In genomic region chr1:53483656-53484055, GRCh38 we compare ENCODE assay signal across 38 cellular contexts. TPM values are rescaled to one million over a fixed set of nuclear protein-coding genes. Genes with fewer than 3 reads are reported as not detected.
"Had no signal": no experiment of that assay in that cellular context is flagged by ENCODE, and none has a peak within 500 bp of the region (broad histone marks: within the 10 kb centered on the region; RNA-seq: fewer than 3 reads in every experiment).

No MANE protein-coding gene starts in this region.

- H3K4me1 Mint-ChIP-seq: activated naive CD8-positive, alpha-beta T cell treated with anti-CD3 and anti-CD28 coated beads for 36 hours; activated naive CD8-positive, alpha-beta T cell treated with anti-CD3 and anti-CD28 coated beads, Interleukin-2, amount 50 U/mL, for 24 hours; activated T-helper 17 cell treated with anti-CD3 and anti-CD28 coated beads, Interleukin-2, amount 50 U/mL, for 72 hours; central memory CD8-positive, alpha-beta T cell had no signal

- H3K9me3 Mint-ChIP-seq: activated B cell treated with CpG ODN at 0.5 μM for 24 hours; activated CD8-positive, alpha-beta T cell treated with anti-CD3 and anti-CD28 coated beads for 36 hours; activated naive CD4-positive, alpha-beta T cell treated with anti-CD3 and anti-CD28 coated beads for 36 hours; activated naive CD4-positive, alpha-beta T cell treated with anti-CD3 and anti-CD28 coated beads, Interleukin-2, amount 50 U/mL, for 24 hours; activated naive CD8-positive, alpha-beta T cell treated with anti-CD3 and anti-CD28 coated beads for 36 hours; activated naive CD8-positive, alpha-beta T cell treated with anti-CD3 and anti-CD28 coated beads, Interleukin-2, amount 50 U/mL, for 24 hours; activated T-cell treated with anti-CD3 and anti-CD28 coated beads, Interleukin-2, amount 50 U/mL, for 4 hours; activated T-helper 17 cell treated with anti-CD3 and anti-CD28 coated beads, Interleukin-2, amount 50 U/mL, for 72 hours; central memory CD8-positive, alpha-beta T cell; effector memory CD8-positive, alpha-beta T cell; T-cell; T-helper 1 cell treated with Interleukin-12 subunit alpha and Interleukin-12 subunit beta and Interleukin-4 antibody, amounts not matched to agents 30 μg/mL and 1 μg/mL, for 36 hours; T-helper 2 cell treated with Interferon-gamma antibody and Interleukin-4, amounts not matched to agents 5 μg/mL and 100 μg/mL, for 36 hours had no signal

- DNase-seq: activated B cell treated with CpG ODN at 0.5 μM for 24 hours; activated CD4-positive, alpha-beta T cell treated with anti-CD3 and anti-CD28 coated beads for 48 hours; activated CD4-positive, alpha-beta T cell treated with anti-CD3 and anti-CD28 coated beads, Interleukin-2, amount 50 U/mL, for 1 hour; activated CD4-positive, alpha-beta T cell treated with anti-CD3 and anti-CD28 coated beads, Interleukin-2, amount 50 U/mL, for 48 hours; activated CD8-positive, alpha-beta memory T cell treated with anti-CD3 and anti-CD28 coated beads for 24 hours; activated CD8-positive, alpha-beta T cell treated with anti-CD3 and anti-CD28 coated beads for 36 hours; activated effector memory CD4-positive, alpha-beta T cell treated with Interleukin-2 at 50 U/mL for 16 hours; activated gamma-delta T cell treated with Interleukin-2 at 50 U/mL for 16 hours; activated naive CD4-positive, alpha-beta T cell treated with anti-CD3 and anti-CD28 coated beads for 36 hours; activated naive CD8-positive, alpha-beta T cell treated with anti-CD3 and anti-CD28 coated beads for 36 hours; activated naive CD8-positive, alpha-beta T cell treated with anti-CD3 and anti-CD28 coated beads, Interleukin-2, amount 50 U/mL, for 24 hours; activated T-cell treated with anti-CD3 and anti-CD28 coated beads, Interleukin-2, amount 50 U/mL, for 4 hours; adrenal gland; amygdala; brain microvascular endothelial cell; cortex of kidney; dermis blood vessel endothelial cell; effector CD4-positive, alpha-beta T cell; effector memory CD8-positive, alpha-beta T cell; erythroblast; foreskin keratinocyte; gastrocnemius medialis; glutamatergic neuron; heart left ventricle; T-cell; T1000; WERI-Rb-1 had no signal

- H3K4me3 ChIP-seq: adrenal gland, ascending aorta, esophagus muscularis mucosa, gastrocnemius medialis, heart left ventricle had no signal

- H3K4me1 ChIP-seq: adrenal gland, ascending aorta, foreskin keratinocyte, gastrocnemius medialis had no signal

- H3K27ac ChIP-seq: adrenal gland, ascending aorta, brain microvascular endothelial cell, esophagus muscularis mucosa, foreskin keratinocyte, gastrocnemius medialis, heart left ventricle, WERI-Rb-1 had no signal

- H3K27ac Mint-ChIP-seq: activated B cell treated with CpG ODN at 0.5 μM for 24 hours; activated CD8-positive, alpha-beta T cell treated with anti-CD3 and anti-CD28 coated beads for 36 hours; activated naive CD4-positive, alpha-beta T cell treated with anti-CD3 and anti-CD28 coated beads for 36 hours; activated naive CD4-positive, alpha-beta T cell treated with anti-CD3 and anti-CD28 coated beads, Interleukin-2, amount 50 U/mL, for 24 hours; activated naive CD8-positive, alpha-beta T cell treated with anti-CD3 and anti-CD28 coated beads for 36 hours; activated naive CD8-positive, alpha-beta T cell treated with anti-CD3 and anti-CD28 coated beads, Interleukin-2, amount 50 U/mL, for 24 hours; activated T-helper 17 cell treated with anti-CD3 and anti-CD28 coated beads, Interleukin-2, amount 50 U/mL, for 72 hours; effector memory CD8-positive, alpha-beta T cell; T-cell; T-helper 1 cell treated with Interleukin-12 subunit alpha and Interleukin-12 subunit beta and Interleukin-4 antibody, amounts not matched to agents 30 μg/mL and 1 μg/mL, for 36 hours; T-helper 2 cell treated with Interferon-gamma antibody and Interleukin-4, amounts not matched to agents 5 μg/mL and 100 μg/mL, for 36 hours had no signal

- H3K9me3 ChIP-seq: adrenal gland, ascending aorta, esophagus muscularis mucosa, gastrocnemius medialis, heart left ventricle had no signal

- H3K36me3 ChIP-seq: adrenal gland, ascending aorta, brain microvascular endothelial cell, esophagus muscularis mucosa, gastrocnemius medialis, heart left ventricle, WERI-Rb-1 had no signal

- ATAC-seq: activated CD4-positive, CD25-positive, alpha-beta regulatory T cell treated with anti-CD3 and anti-CD28 coated beads, Interleukin-2, amount 50 U/mL, for 24 hours; activated CD8-positive, alpha-beta T cell treated with anti-CD3 and anti-CD28 coated beads for 36 hours; activated naive CD8-positive, alpha-beta T cell treated with anti-CD3 and anti-CD28 coated beads, Interleukin-2, amount 50 U/mL, for 24 hours; activated T-cell treated with anti-CD3 and anti-CD28 coated beads, Interleukin-2, amount 50 U/mL, for 4 hours; activated T-helper 17 cell treated with anti-CD3 and anti-CD28 coated beads, Interleukin-2, amount 50 U/mL, for 72 hours; effector memory CD8-positive, alpha-beta T cell; foreskin keratinocyte; gastrocnemius medialis; heart left ventricle; T-cell had no signal

- H3K36me3 Mint-ChIP-seq: activated naive CD4-positive, alpha-beta T cell treated with anti-CD3 and anti-CD28 coated beads, Interleukin-2, amount 50 U/mL, for 24 hours; activated naive CD8-positive, alpha-beta T cell treated with anti-CD3 and anti-CD28 coated beads for 36 hours; T-cell had no signal

- H3K4me3 Mint-ChIP-seq: activated B cell treated with CpG ODN at 0.5 μM for 24 hours; activated CD8-positive, alpha-beta T cell treated with anti-CD3 and anti-CD28 coated beads for 36 hours; activated naive CD4-positive, alpha-beta T cell treated with anti-CD3 and anti-CD28 coated beads for 36 hours; activated naive CD4-positive, alpha-beta T cell treated with anti-CD3 and anti-CD28 coated beads, Interleukin-2, amount 50 U/mL, for 24 hours; activated naive CD8-positive, alpha-beta T cell treated with anti-CD3 and anti-CD28 coated beads for 36 hours; activated naive CD8-positive, alpha-beta T cell treated with anti-CD3 and anti-CD28 coated beads, Interleukin-2, amount 50 U/mL, for 24 hours; activated T-cell treated with anti-CD3 and anti-CD28 coated beads, Interleukin-2, amount 50 U/mL, for 4 hours; activated T-helper 17 cell treated with anti-CD3 and anti-CD28 coated beads, Interleukin-2, amount 50 U/mL, for 72 hours; central memory CD8-positive, alpha-beta T cell; effector memory CD8-positive, alpha-beta T cell; T-cell; T-helper 1 cell treated with Interleukin-12 subunit alpha and Interleukin-12 subunit beta and Interleukin-4 antibody, amounts not matched to agents 30 μg/mL and 1 μg/mL, for 36 hours; T-helper 2 cell treated with Interferon-gamma antibody and Interleukin-4, amounts not matched to agents 5 μg/mL and 100 μg/mL, for 36 hours had no signal

- H3K27me3 ChIP-seq: ascending aorta had no signal

RNA-seq across cellular contexts. Expression of gene DMRTB1, which starts 24.5 kb away (rescaled TPM):
- total RNA-seq: activated B cell treated with CpG ODN at 0.5 μM for 24 hours; activated CD8-positive, alpha-beta T cell treated with anti-CD3 and anti-CD28 coated beads for 36 hours; activated naive CD4-positive, alpha-beta T cell treated with anti-CD3 and anti-CD28 coated beads for 36 hours; activated naive CD8-positive, alpha-beta T cell treated with anti-CD3 and anti-CD28 coated beads for 36 hours; activated T-cell treated with anti-CD3 and anti-CD28 coated beads, Interleukin-2, amount 50 U/mL, for 4 hours; activated T-helper 17 cell treated with anti-CD3 and anti-CD28 coated beads, Interleukin-2, amount 50 U/mL, for 72 hours; adrenal gland; ascending aorta; bronchial epithelial cell; cardiac septum; cerebellum; dermis blood vessel endothelial cell; esophagus muscularis mucosa; foreskin keratinocyte; gastrocnemius medialis; heart left ventricle; T-cell had no signal
- polyA plus RNA-seq: adrenal gland, foreskin keratinocyte, heart left ventricle had no signal
